Comparison of ENCODE assay signal across 14 cellular contexts in genomic region chr1:42703888-42704464, GRCh38. TPM values are rescaled to one million over a fixed set of nuclear protein-coding genes. Genes with fewer than 3 reads are reported as not detected.
"Had no signal": no experiment of that assay in that cellular context is flagged by ENCODE, and none has a peak within 500 bp of the region (broad histone marks: within the 10 kb centered on the region; RNA-seq: fewer than 3 reads in every experiment).

No MANE protein-coding gene starts in this region.

- H3K4me3 ChIP-seq: cardiac muscle cell, heart left ventricle had no signal

- H3K27me3 Mint-ChIP-seq: type B pancreatic cell had no signal

- FAIRE-seq: colon, keratinocyte, small intestine, TTC549 had no signal

- H3K9me3 Mint-ChIP-seq: T-helper 1 cell treated with Interleukin-12 subunit alpha and Interleukin-12 subunit beta and Interleukin-4 antibody, amounts not matched to agents 30 μg/mL and 1 μg/mL, for 36 hours had no signal

- H3K27ac ChIP-seq: heart left ventricle, parathyroid adenoma had no signal

- H3K4me1 ChIP-seq: heart left ventricle, parathyroid adenoma had no signal

- DNase-seq: activated gamma-delta T cell treated with Interleukin-2 at 50 U/mL for 16 hours, heart left ventricle, left ventricle myocardium superior, mesendoderm, small intestine had no signal

- H3K4me3 Mint-ChIP-seq: T-helper 1 cell treated with Interleukin-12 subunit alpha and Interleukin-12 subunit beta and Interleukin-4 antibody, amounts not matched to agents 30 μg/mL and 1 μg/mL, for 36 hours; type B pancreatic cell had no signal

- H3K9ac ChIP-seq: parathyroid adenoma had no signal

- H3K27ac Mint-ChIP-seq: T-helper 1 cell treated with Interleukin-12 subunit alpha and Interleukin-12 subunit beta and Interleukin-4 antibody, amounts not matched to agents 30 μg/mL and 1 μg/mL, for 36 hours; type B pancreatic cell had no signal

- H3K79me2 ChIP-seq: parathyroid adenoma had no signal

- H3K27me3 ChIP-seq: cardiac muscle cell, heart left ventricle had no signal

- H2AFZ ChIP-seq: parathyroid adenoma had no signal

- ATAC-seq: heart left ventricle, left ventricle myocardium superior, SK-N-SH treated with all-trans-retinoic acid at 6 μM for 48 hours had no signal

RNA-seq across cellular contexts. Expression of gene CLDN19, which starts 36.1 kb away (rescaled TPM):
- total RNA-seq: left ventricle myocardium superior, subcutaneous adipose tissue had no signal
- polyA plus RNA-seq: keratinocyte had no signal
